Comparison of ENCODE assay signal across 8 cellular contexts in the genomic region with DNA sequence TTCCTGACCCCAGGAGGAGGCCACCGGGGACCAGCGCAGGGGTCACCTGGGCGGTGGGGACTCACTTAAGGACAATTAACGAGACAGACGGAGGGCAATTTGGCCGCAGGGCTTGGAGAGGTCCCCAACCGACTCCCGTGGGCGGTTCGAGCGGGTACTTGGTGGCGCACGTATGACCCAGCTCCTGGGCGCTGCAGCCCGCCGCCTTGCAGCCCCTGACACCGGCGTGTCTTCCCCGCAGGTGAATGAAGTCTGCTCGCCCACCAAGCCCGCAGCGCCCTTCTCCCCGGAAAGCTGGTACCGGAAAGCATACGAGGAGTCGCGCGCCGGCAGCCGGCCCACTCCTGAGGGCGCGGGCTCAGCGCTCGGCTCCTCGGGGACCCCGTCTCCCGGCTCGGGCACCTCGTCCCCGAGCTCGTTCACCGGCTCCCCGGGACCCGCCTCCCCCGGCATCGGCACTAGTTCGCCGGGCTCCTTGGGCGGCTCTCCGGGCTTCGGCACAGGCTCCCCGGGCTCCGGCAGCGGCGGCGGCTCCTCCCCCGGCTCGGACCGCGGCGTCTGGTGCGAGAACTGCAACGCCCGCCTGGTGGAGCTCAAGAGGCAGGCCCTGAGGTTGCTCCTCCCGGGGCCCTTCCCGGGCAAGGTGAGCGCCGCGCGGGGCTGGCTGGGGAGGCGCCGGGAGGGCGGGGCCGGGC. TPM values are rescaled to one million over a fixed set of nuclear protein-coding genes. Genes with fewer than 3 reads are reported as not detected.
DNase-seq lines count a peak whose midpoint lies in the region; ATAC-seq and TF ChIP-seq lines count a peak whose summit lies in the region.

No MANE protein-coding gene starts in this region.

- ATAC-seq in GM19372 (IDR thresholded peaks at IDR 0.05; ENCODE audit: low read depth, unreplicated experiment) (peak; percentile 88), HG03460 (IDR thresholded peaks at IDR 0.05; ENCODE audit: unreplicated experiment) (peak; percentile 85), lower lobe of right lung (peak; percentile 95)

- DNase-seq in NCI-H526 treated with DMSO at 0.1 percent for 48 hours (lab: John Stamatoyannopoulos, UW) (peak; percentile 57), ecto neural progenitor cell (ENCODE audit: low spot score) (peak; percentile 93), lower lobe of right lung (peak; percentile 90)
- DNase-seq in activated CD4-positive, alpha-beta memory T cell treated with anti-CD3 and anti-CD28 coated beads for 36 hours: peak; percentile 89
- peak; percentile 78 for DNase-seq in stimulated activated CD4-positive, alpha-beta T cell treated with anti-CD3 and anti-CD28 coated beads, Interleukin-4, amount 100 ng/mL, for 48 hours (ENCODE audit: low read depth in 2 of 2)

- peaks cover 20 to 40% (median 38%) of the 10 kb centered on the region in 10 experiments; a peak in 18 of 20 replicates for H3K4me1 ChIP-seq in BLaER1 treated with 17β-estradiol and CSF1 and Interleukin-3, amounts not matched to agents 10 nM and 100 nM
- peaks cover 39% of the 10 kb centered on the region for H3K4me1 ChIP-seq in lower lobe of right lung

- H3K27ac ChIP-seq in BLaER1 treated with 17β-estradiol and CSF1 and Interleukin-3, amounts not matched to agents 10 nM and 100 nM: no peak overlapping the region; a peak in 2 of 22 replicates
- no peak overlapping the region for H3K27ac ChIP-seq in lower lobe of right lung

- peak overlapping the region; percentile 56 for H3K4me3 Mint-ChIP-seq in activated CD4-positive, alpha-beta memory T cell treated with anti-CD3 and anti-CD28 coated beads for 36 hours

- H4K20me1 ChIP-seq in BLaER1 treated with 17β-estradiol and CSF1 and Interleukin-3, amounts not matched to agents 10 nM and 100 nM: peaks cover 0 to 25% (median 14%) of the 10 kb centered on the region in 11 experiments; a peak in 15 of 22 replicates

- CTCF ChIA-PET in activated CD4-positive, alpha-beta memory T cell treated with anti-CD3 and anti-CD28 coated beads for 36 hours (lab: Charles Lee): interaction anchor here (0.6 to 3.0 kb wide), 10 partner anchors 9 to 1294 kb away, joined by 3 to 17 read pairs (median 4); no protein-coding TSS in a partner anchor

- no peaks in the 10 kb centered on the region for H3K36me3 Mint-ChIP-seq in activated CD4-positive, alpha-beta memory T cell treated with anti-CD3 and anti-CD28 coated beads for 36 hours

- H3K27ac Mint-ChIP-seq in activated CD4-positive, alpha-beta memory T cell treated with anti-CD3 and anti-CD28 coated beads for 36 hours: no peak overlapping the region

- peak overlapping the region; percentile 60 to 77 (median 68) for H3K4me3 ChIP-seq in BLaER1 treated with 17β-estradiol and CSF1 and Interleukin-3, amounts not matched to agents 10 nM and 100 nM
- peak overlapping the region; percentile 63 for H3K4me3 ChIP-seq in lower lobe of right lung

- H3K36me3 ChIP-seq in BLaER1 treated with 17β-estradiol and CSF1 and Interleukin-3, amounts not matched to agents 10 nM and 100 nM: no peaks in the 10 kb centered on the region
- no peaks in the 10 kb centered on the region for H3K36me3 ChIP-seq in lower lobe of right lung

- H3K4me2 ChIP-seq in BLaER1 treated with 17β-estradiol and CSF1 and Interleukin-3, amounts not matched to agents 10 nM and 100 nM: peak overlapping the region; percentile 87 to 100 (median 99)

- peaks cover 41 to 71% (median 52%) of the 10 kb centered on the region in 11 experiments for H3K27me3 ChIP-seq in BLaER1 treated with 17β-estradiol and CSF1 and Interleukin-3, amounts not matched to agents 10 nM and 100 nM
- peaks cover 41% of the 10 kb centered on the region for H3K27me3 ChIP-seq in lower lobe of right lung (ENCODE audit: low read depth)

- peaks cover 55% of the 10 kb centered on the region for H3K27me3 Mint-ChIP-seq in activated CD4-positive, alpha-beta memory T cell treated with anti-CD3 and anti-CD28 coated beads for 36 hours

- peaks cover 22% of the 10 kb centered on the region for H3K4me1 Mint-ChIP-seq in activated CD4-positive, alpha-beta memory T cell treated with anti-CD3 and anti-CD28 coated beads for 36 hours (ENCODE audit: low read depth)

- H3K9ac ChIP-seq in BLaER1 treated with 17β-estradiol and CSF1 and Interleukin-3, amounts not matched to agents 10 nM and 100 nM: peak overlapping the region; percentile 28 to 73 (median 65); a peak in 21 of 22 replicates

- H3K9me3 ChIP-seq in BLaER1 treated with 17β-estradiol and CSF1 and Interleukin-3, amounts not matched to agents 10 nM and 100 nM (replicated peaks in 1 of 11): peaks cover 0 to 29% (median 0%) of the 10 kb centered on the region in 11 experiments; a peak in 6 of 22 replicates
- no peaks in the 10 kb centered on the region for H3K9me3 ChIP-seq in lower lobe of right lung

- peaks cover 9% of the 10 kb centered on the region for H3K9me3 Mint-ChIP-seq in activated CD4-positive, alpha-beta memory T cell treated with anti-CD3 and anti-CD28 coated beads for 36 hours

- POLR2A ChIA-PET in activated CD4-positive, alpha-beta memory T cell treated with anti-CD3 and anti-CD28 coated beads for 36 hours (lab: Charles Lee): interaction anchor here (0.6 kb wide), 1 partner anchor 556 kb away, joined by 4 read pairs; no protein-coding TSS in a partner anchor

- TF ChIP-seq CTCF in lower lobe of right lung (IDR thresholded peaks at IDR 0.05): peak; percentile 73

- intact Hi-C loops in activated CD4-positive, alpha-beta memory T cell treated with anti-CD3 and anti-CD28 coated beads for 36 hours (cut with micrococcal nuclease): loop anchor here (5.0 to 10.0 kb wide), 5 partner anchors 119 to 1599 kb away; no protein-coding TSS in a partner anchor
- intact Hi-C loops in lower lobe of right lung (cut with DNase I): loop anchor here (10.0 kb wide), 1 partner anchor 849 kb away; no protein-coding TSS in a partner anchor

RNA-seq across cellular contexts. Expression of a gene that starts 1.4 kb away (rescaled TPM):
- not detected for total RNA-seq in activated CD4-positive, alpha-beta memory T cell treated with anti-CD3 and anti-CD28 coated beads for 36 hours
- total RNA-seq in lower lobe of right lung: 1.2 TPM
